ENCODE assay signal across 7 cellular contexts in genomic region chr1:6245869-6246496, GRCh38.
DNase-seq lines count a peak whose midpoint lies in the region; ATAC-seq and TF ChIP-seq lines count a peak whose summit lies in the region.

No MANE protein-coding gene starts in this region.

- DNase-seq in GM20000 (ENCODE audit: low spot score) (peak; percentile 80), NCI-H2196 (lab: John Stamatoyannopoulos, UW; ENCODE audit: unreplicated experiment) (peak; percentile 88), activated T-cell treated with anti-CD3 and anti-CD28 coated beads for 48 hours (ENCODE audit: low read depth) (peak; percentile 55), left kidney (ENCODE audit: low read depth, low spot score) (peak; percentile 48), NCI-H2107 (lab: John Stamatoyannopoulos, UW) (no peak)

- no peak for ATAC-seq in HG03460 (IDR thresholded peaks at IDR 0.05; ENCODE audit: unreplicated experiment)
- no peak for ATAC-seq in GM18909 (IDR thresholded peaks at IDR 0.05; ENCODE audit: poor library complexity, unreplicated experiment)

- TF ChIP-seq CTCF in GM20000 (IDR thresholded peaks at IDR 0.05; ENCODE audit: extremely low read depth, missing control alignments) = no peak
